19 cellular contexts compared by ENCODE assay signal in genomic region chr17:19329136-19329535, GRCh38. TPM values are rescaled to one million over a fixed set of nuclear protein-coding genes. Genes with fewer than 3 reads are reported as not detected.
"Had no signal": no experiment of that assay in that cellular context is flagged by ENCODE, and none has a peak within 500 bp of the region (broad histone marks: within the 10 kb centered on the region; RNA-seq: fewer than 3 reads in every experiment).

No MANE protein-coding gene starts in this region.

- ATAC-seq: gastroesophageal sphincter; left cardiac atrium; lower lobe of right lung; natural killer cell treated with Interleukin-12 subunit alpha and Interleukin-12 subunit beta and Interleukin-15 and Interleukin-18, amount 100 ng/mL, for 72 hours; stimulated activated memory B cell treated with anti-CD40 and anti-IgM and Interleukin-4, amounts not matched to agents 10 μg/mL and 1 μg/mL and 100 μg/mL, for 72 hours had no signal

- H3K36me3 ChIP-seq: colonic mucosa had no signal

- H3K27ac ChIP-seq: colonic mucosa, esophagus squamous epithelium, gastroesophageal sphincter, left ventricle myocardium inferior, lower lobe of right lung, tibial artery had no signal

- H3K9me3 ChIP-seq: colonic mucosa, esophagus squamous epithelium, gastroesophageal sphincter, tibial artery had no signal

- H3K4me1 ChIP-seq: colonic mucosa, esophagus squamous epithelium, gastroesophageal sphincter, lower lobe of right lung, tibial artery had no signal

- H3K27me3 ChIP-seq: colonic mucosa, esophagus squamous epithelium, gastroesophageal sphincter, tibial artery had no signal

- DNase-seq: cerebellar nuclear complex; colonic mucosa; dermis blood vessel endothelial cell; esophagus squamous epithelium; foreskin fibroblast; glutamatergic neuron; immature natural killer cell; kidney; left cardiac atrium; left ventricle myocardium inferior; lower lobe of right lung; midbrain; right cardiac atrium; stimulated activated CD4-positive, alpha-beta T cell treated with anti-CD3 and anti-CD28 coated beads, Interleukin-4, amount 100 ng/mL, for 1 hour had no signal

- H3K4me3 ChIP-seq: colonic mucosa, esophagus squamous epithelium, gastroesophageal sphincter, left ventricle myocardium inferior, lower lobe of right lung, tibial artery had no signal

RNA-seq across cellular contexts. Expression of gene MFAP4, which starts 57.9 kb away (rescaled TPM):
- total RNA-seq: dermis blood vessel endothelial cell; epithelial cell of proximal tubule; natural killer cell treated with Interleukin-12 subunit alpha and Interleukin-12 subunit beta and Interleukin-15 and Interleukin-18, amount 100 ng/mL, for 72 hours had no signal
